In the genomic region with DNA sequence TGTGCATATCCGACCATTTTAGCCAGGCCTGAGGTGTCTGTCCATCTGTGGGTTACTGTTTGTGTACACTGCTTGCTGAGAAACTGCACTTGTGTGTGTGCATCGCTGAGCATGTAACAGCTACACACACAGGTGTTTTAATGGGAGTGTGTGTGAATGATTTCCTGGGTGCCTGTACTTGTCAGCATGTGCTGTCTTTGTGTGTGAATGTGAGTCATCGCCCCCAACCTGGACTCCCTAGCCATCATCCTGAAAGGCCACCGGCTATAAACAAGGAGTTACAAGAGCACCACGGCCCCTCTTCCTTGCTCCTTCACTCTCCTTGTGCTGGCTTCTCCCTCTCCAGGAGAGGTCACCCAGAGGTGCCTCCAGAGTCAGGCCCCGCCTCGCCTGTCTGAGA, we compare ENCODE assay signal across 24 cellular contexts.
A peak's percentile ranks its signal among the peaks of the same experiment; 100 is the strongest.
DNase-seq lines count a peak whose midpoint lies in the region; ATAC-seq, FAIRE-seq and TF ChIP-seq lines count a peak whose summit lies in the region.
"Had no signal": no experiment of that assay in that cellular context is flagged by ENCODE, and none has a peak within 500 bp of the region (broad histone marks: within the 10 kb centered on the region; RNA-seq: fewer than 3 reads in every experiment).

No MANE protein-coding gene starts in this region.

- H3K4me3 ChIP-seq in small intestine (ENCODE audit: low read depth in 1 of 2, low read length in 2 of 2): no peak overlapping the region
- H3K4me3 ChIP-seq in GM23248: no peak overlapping the region
- no peak overlapping the region for H3K4me3 ChIP-seq in thyroid gland (replicated peaks in 1 of 3)
- H3K4me3 ChIP-seq: colonic mucosa, esophagus muscularis mucosa, lower lobe of right lung, mucosa of descending colon, transverse colon had no signal

- H3K36me3 ChIP-seq in small intestine (ENCODE audit: control insufficient read depth in 2 of 2, insufficient read depth in 2 of 2, low read length in 2 of 2) (no peaks in the 10 kb centered on the region), GM23248 (ENCODE audit: low read depth) (no peaks in the 10 kb centered on the region), thyroid gland (no peaks in the 10 kb centered on the region)
- H3K36me3 ChIP-seq: colonic mucosa, esophagus muscularis mucosa, lower lobe of right lung, transverse colon, WERI-Rb-1 had no signal

- H3K27me3 ChIP-seq in foreskin keratinocyte (no peaks in the 10 kb centered on the region), small intestine (ENCODE audit: control insufficient read depth in 2 of 2, insufficient read depth in 2 of 2, low read length in 2 of 2) (no peaks in the 10 kb centered on the region), GM23248 (replicated peaks; ENCODE audit: insufficient read depth) (no peaks in the 10 kb centered on the region), thyroid gland (no peaks in the 10 kb centered on the region)

- H3K9me3 ChIP-seq in small intestine (ENCODE audit: control insufficient read depth, low read depth) (no peaks in the 10 kb centered on the region), GM23248 (ENCODE audit: low read depth) (no peaks in the 10 kb centered on the region), thyroid gland (no peaks in the 10 kb centered on the region)
- H3K9me3 ChIP-seq: colonic mucosa, esophagus muscularis mucosa, lower lobe of right lung, mucosa of descending colon, transverse colon had no signal

- intact Hi-C loops in thyroid gland (cut with DNase I): no loop called here

- peak; percentile 87 for ATAC-seq in foreskin keratinocyte
- no peak for ATAC-seq in HG02588 (IDR thresholded peaks at IDR 0.05; ENCODE audit: unreplicated experiment)
- ATAC-seq: effector memory CD8-positive, alpha-beta T cell; HepG2; lower lobe of right lung; mucosa of descending colon had no signal

- no peak overlapping the region for H3K4me2 ChIP-seq in GM23248 (ENCODE audit: unreplicated experiment)

- no peak overlapping the region for H3K27ac ChIP-seq in foreskin keratinocyte
- H3K27ac ChIP-seq in small intestine (ENCODE audit: low read depth in 1 of 2, low read length in 1 of 2): no peak overlapping the region
- no peak overlapping the region for H3K27ac ChIP-seq in GM23248
- H3K27ac ChIP-seq in thyroid gland: no peak overlapping the region
- H3K27ac ChIP-seq: colonic mucosa, esophagus muscularis mucosa, lower lobe of right lung, transverse colon, WERI-Rb-1 had no signal

- peak in 2 of 3 experiments; percentile 65 to 71 for DNase-seq in NCI-H1417 (lab: John Stamatoyannopoulos, UW)
- no peak for DNase-seq in NCI-H1417 treated with DMSO at 0.1 percent for 48 hours (lab: John Stamatoyannopoulos, UW)
- DNase-seq in NCI-H69 (lab: John Stamatoyannopoulos, UW): peak; percentile 88
- DNase-seq in foreskin keratinocyte: peak; percentile 31 to 48
- DNase-seq in small intestine: peak; percentile 8
- no peak for DNase-seq in GM23248
- DNase-seq in thyroid gland: no peak
- DNase-seq: activated CD4-positive, alpha-beta T cell treated with anti-CD3 and anti-CD28 coated beads, Interleukin-2, amount 10 ng/mL, durations not matched to agents 7 days and 5 days; activated naive CD4-positive, alpha-beta T cell; activated T-cell treated with anti-CD3 and anti-CD28 coated beads, Interleukin-2, amount 50 U/mL, for 48 hours; CD4-positive, alpha-beta memory T cell; colonic mucosa; effector memory CD8-positive, alpha-beta T cell; HCEC 1CT; lower lobe of right lung; mucosa of descending colon; NCI-H510A treated with DMSO at 0.1 percent for 48 hours; transverse colon; WERI-Rb-1 had no signal

- no peak overlapping the region for H2AFZ ChIP-seq in GM23248

- TF ChIP-seq POLR2A in thyroid gland (IDR thresholded peaks at IDR 0.05): no peak

- H3K9me2 ChIP-seq in GM23248 (ENCODE audit: insufficient read depth): no peaks in the 10 kb centered on the region

- in situ Hi-C loops in GM23248 (cut with MboI): no loop called here

- TF ChIP-seq CTCF in foreskin keratinocyte (conservative IDR thresholded peaks at IDR 0.05) (no peak), thyroid gland (IDR thresholded peaks at IDR 0.05) (no peak)

- WGBS in small intestine, 3 donors: 16 to 66% (median 31%) methylated on average over 7 of the region's 7 CpGs
- WGBS in GM23248 (ENCODE audit: low coverage in 1 of 2, low lambda C conversion rate in 2 of 2, missing lambda C conversion rate in 2 of 2), 2 experiments: 13 to 22% methylated on average over 7 of the region's 7 CpGs
- 51 to 59% methylated on average over 7 of the region's 7 CpGs for WGBS in thyroid gland, 2 donors

- H3K79me2 ChIP-seq in GM23248 (ENCODE audit: insufficient read depth): no peaks in the 10 kb centered on the region

- no peak for FAIRE-seq in small intestine (lab: Jason Lieb, UNC)
- FAIRE-seq: frontal cortex, GM12891, HepG2 had no signal

- H3K9ac ChIP-seq in GM23248: no peak overlapping the region

- no peaks in the 10 kb centered on the region for H3K4me1 ChIP-seq in foreskin keratinocyte
- no peaks in the 10 kb centered on the region for H3K4me1 ChIP-seq in small intestine (ENCODE audit: control insufficient read depth in 2 of 2, insufficient read depth in 1 of 2, low read depth in 1 of 2, low read length in 1 of 2)
- no peaks in the 10 kb centered on the region for H3K4me1 ChIP-seq in GM23248 (ENCODE audit: insufficient read depth)
- no peaks in the 10 kb centered on the region for H3K4me1 ChIP-seq in thyroid gland
- H3K4me1 ChIP-seq: colonic mucosa, esophagus muscularis mucosa, transverse colon had no signal

- no peaks in the 10 kb centered on the region for H4K20me1 ChIP-seq in GM23248 (ENCODE audit: insufficient read depth)

- no peaks in the 10 kb centered on the region for H3F3A ChIP-seq in GM23248 (ENCODE audit: insufficient read depth)

Comparison
In these comparisons a context has a peak if more than half of its experiments do, and no peak if none do; other contexts are left out.
1. DNase-seq: peak in NCI-H1417 (2 of 3), NCI-H69 (single experiment), foreskin keratinocyte (2 of 2) and small intestine (single experiment); none in NCI-H1417 treated with DMSO at 0.1 percent for 48 hours (single experiment), GM23248 (single experiment) and thyroid gland (0 of 2).